Comparison of ENCODE assay signal across 8 cellular contexts in genomic region chr10:24723788-24724380, GRCh38. TPM values are rescaled to one million over a fixed set of nuclear protein-coding genes. Genes with fewer than 3 reads are reported as not detected.
DNase-seq lines count a peak whose midpoint lies in the region; ATAC-seq, FAIRE-seq and TF ChIP-seq lines count a peak whose summit lies in the region.

ARHGAP21 (minus strand) TSS chr10:24723887; CDS start chr10:24721899, 1,988 bp downstream.

- FAIRE-seq in K562 (lab: Jason Lieb, UNC), result no peak

- no peak for TF ChIP-seq RAD21 in K562 (CRISPR knock-in tag; conservative IDR thresholded peaks at IDR 0.05 in 1 of 2, IDR thresholded peaks at IDR 0.05 in 1 of 2)

- no peaks in the 10 kb centered on the region for H3K9me3 Mint-ChIP-seq in CD8-positive, alpha-beta memory T cell

- no peaks in the 10 kb centered on the region for H3K36me3 ChIP-seq in CD8-positive, alpha-beta memory T cell (ENCODE audit: insufficient read depth, low read length)
- no peaks in the 10 kb centered on the region for H3K36me3 ChIP-seq in HUES48 (ENCODE audit: control insufficient read depth, insufficient read depth, low read length)
- H3K36me3 ChIP-seq in K562 (ENCODE audit: control insufficient read depth, insufficient read depth, low read length), result peaks cover 17% of the 10 kb centered on the region

- no peaks in the 10 kb centered on the region for H3K9me3 ChIP-seq in CD8-positive, alpha-beta memory T cell (ENCODE audit: low read length)
- H3K9me3 ChIP-seq in HUES48 (ENCODE audit: control insufficient read depth, insufficient read depth, low read length) (no peaks in the 10 kb centered on the region), K562 (replicated peaks; ENCODE audit: control insufficient read depth, insufficient read depth, low read depth, low read length) (no peaks in the 10 kb centered on the region)

- peak within 1 kb of the TSS; percentile 95 for H2AFZ ChIP-seq in K562 (ENCODE audit: low read depth, low read length)

- peak within 1 kb of the TSS; percentile 68 for H3K9ac ChIP-seq in HUES48 (ENCODE audit: low read depth, low read length)
- H3K9ac ChIP-seq in K562 (ENCODE audit: insufficient read depth in 1 of 2, low read depth in 2 of 2, low read length in 2 of 2), result peak within 1 kb of the TSS; percentile 86 to 96

- H3K27ac Mint-ChIP-seq in CD8-positive, alpha-beta memory T cell, result peak within 1 kb of the TSS; percentile 81 to 97 (median 94)

- H3K79me2 ChIP-seq in K562 (ENCODE audit: control insufficient read depth, insufficient read depth, low read length), result peaks cover 42% of the 10 kb centered on the region

- peaks cover 7% of the 10 kb centered on the region; the same call in 1 of the 2 replicates for H4K20me1 ChIP-seq in K562 (replicated peaks; ENCODE audit: control insufficient read depth, insufficient read depth, low read length)

- TF ChIP-seq EP300 in K562 (IDR thresholded peaks at IDR 0.05; ENCODE audit: low read length), result no peak

- H3K36me3 Mint-ChIP-seq in CD8-positive, alpha-beta memory T cell, result peaks cover 0 to 13% (median 0%) of the 10 kb centered on the region in 3 donors

- DNase-seq in CD8-positive, alpha-beta memory T cell, result peak in 4 of 5 donors; percentile 28 to 53 (median 36)
- peak; percentile 20 for DNase-seq in T follicular helper cell (ENCODE audit: low read depth)
- peak; percentile 68 to 81 (median 75) for DNase-seq in K562 (ENCODE audit: extremely low read depth in 1 of 4, low spot score in 3 of 4)
- DNase-seq in hippocampal formation (lab: John Stamatoyannopoulos, UW), result peak; percentile 68 to 78
- peak; percentile 87 for DNase-seq in putamen (ENCODE audit: low spot score)
- no peak for DNase-seq in GM19240 (ENCODE audit: insufficient read length, low spot score)

- no peak for TF ChIP-seq POLR2A in K562 (conservative IDR thresholded peaks at IDR 0.05)

- in situ Hi-C loops in K562 (cut with MboI), result no loop called here

- peak; percentile 2 for ATAC-seq in GM19397 (IDR thresholded peaks at IDR 0.05; ENCODE audit: unreplicated experiment)
- peak; percentile 40 for ATAC-seq in K562

- peak within 1 kb of the TSS; percentile 76 for H3K27ac ChIP-seq in CD8-positive, alpha-beta memory T cell (ENCODE audit: low read depth, low read length)
- H3K27ac ChIP-seq in HUES48 (ENCODE audit: low read depth, low read length), result peak within 1 kb of the TSS; percentile 85
- H3K27ac ChIP-seq in K562 (ENCODE audit: extremely low read depth, low read depth, low read length), result peak within 1 kb of the TSS; percentile 92

- peaks cover 11% of the 10 kb centered on the region for H3K4me1 ChIP-seq in CD8-positive, alpha-beta memory T cell (ENCODE audit: insufficient read depth, low read length)
- H3K4me1 ChIP-seq in HUES48 (ENCODE audit: control insufficient read depth, insufficient read depth, low read length) (peaks cover 35% of the 10 kb centered on the region), K562 (replicated peaks in 1 of 2; ENCODE audit: control insufficient read depth in 2 of 2, insufficient read depth in 2 of 2, low read length in 2 of 2) (peaks cover 8 to 22% of the 10 kb centered on the region in 2 experiments; a peak in 4 of 5 replicates)

- under 1% methylated on average over 10 of the region's 46 CpGs for WGBS in K562 (ENCODE audit: insufficient coverage, low coverage, missing lambda C conversion rate)

- no TSS peak for BruUV-seq in K562 (replicated peaks; lab: Mats Ljungman, UMichigan)

- no peaks in the 10 kb centered on the region for H3K9me1 ChIP-seq in K562 (ENCODE audit: control insufficient read depth, insufficient read depth, low read length)

- POLR2A ChIA-PET in CD8-positive, alpha-beta memory T cell (lab: Charles Lee), result interaction anchor here (0.6 to 1.0 kb wide), 4 partner anchors 101 to 292 kb away, joined by 3 to 5 read pairs (median 3); partner anchors contain the start of genes ENKUR and THNSL1
- POLR2A ChIA-PET in K562 (lab: Yijun Ruan, JAX), result interaction anchor here (0.5 to 1.0 kb wide), 4 partner anchors 8 to 217 kb away, joined by 3 to 5 read pairs (median 3); no protein-coding TSS in a partner anchor

- CTCF ChIA-PET in CD8-positive, alpha-beta memory T cell (lab: Charles Lee), result interaction anchor here (0.9 to 2.3 kb wide), 7 partner anchors 9 to 292 kb away, joined by 3 to 11 read pairs (median 4); partner anchors contain the start of genes ENKUR, PRTFDC1 and THNSL1
- CTCF ChIA-PET in K562 (lab: Yijun Ruan, JAX; ENCODE audit: low intra/inter-chr PET ratio), result interaction anchor here (0.6 kb wide), 1 partner anchor 220 kb away, joined by 3 read pairs; no protein-coding TSS in a partner anchor

- H3K4me2 ChIP-seq in K562 (ENCODE audit: insufficient read depth, low read length), result peak within 1 kb of the TSS; percentile 93

- no peaks in the 10 kb centered on the region for H3K27me3 ChIP-seq in CD8-positive, alpha-beta memory T cell (ENCODE audit: insufficient read depth, low read length, poor library complexity, severe bottlenecking)
- peaks cover 28% of the 10 kb centered on the region for H3K27me3 ChIP-seq in HUES48 (ENCODE audit: control insufficient read depth, insufficient read depth, low read length)
- H3K27me3 ChIP-seq in K562 (ENCODE audit: control insufficient read depth in 2 of 2, insufficient read depth in 2 of 2, low read length in 2 of 2), result no peaks in the 10 kb centered on the region

- intact Hi-C loops in K562 (cut with micrococcal nuclease), result loop anchor here (5.0 to 10.0 kb wide), 2 partner anchors 198 to 291 kb away; partner anchors contain the start of genes ENKUR and THNSL1

- peak in 2 of 3 experiments; percentile 2 to 15; a peak in 2 of 6 replicates for TF ChIP-seq CTCF in K562 (IDR thresholded peaks at IDR 0.05 in 2 of 3, conservative IDR thresholded peaks at IDR 0.05 in 1 of 3; ENCODE audit: insufficient read depth in 2 of 3, low read depth in 1 of 3, low read length in 3 of 3)

- H3K27me3 Mint-ChIP-seq in CD8-positive, alpha-beta memory T cell, result no peaks in the 10 kb centered on the region

- peak within 1 kb of the TSS; percentile 98 for H3K4me3 ChIP-seq in CD8-positive, alpha-beta memory T cell (ENCODE audit: low read length)
- H3K4me3 ChIP-seq in HUES48 (ENCODE audit: low read depth, low read length) (peak within 1 kb of the TSS; percentile 75), K562 (peak within 1 kb of the TSS; percentile 81)

- H3K4me3 Mint-ChIP-seq in CD8-positive, alpha-beta memory T cell, result peak within 1 kb of the TSS; percentile 93 to 97 (median 95)

- H3K4me1 Mint-ChIP-seq in CD8-positive, alpha-beta memory T cell, result peaks cover 23 to 36% (median 29%) of the 10 kb centered on the region in 3 donors

TF ChIP-seq in K562, 482 proteins besides CTCF, POLR2A, EP300 and RAD21 (continues in another document):
- no peak for TF ChIP-seq NCOA6 (IDR thresholded peaks at IDR 0.05)
- TF ChIP-seq MTA1 (IDR thresholded peaks at IDR 0.05; ENCODE audit: borderline replicate concordance), result 0 out of 2 replicates have a peak, but pooled peaks have one; percentile 12

RNA-seq across cellular contexts. Expression of gene ARHGAP21, which starts in this region (rescaled TPM):
- 10 to 100 TPM; 30.9 to 33.7 TPM for total RNA-seq in CD8-positive, alpha-beta memory T cell
- polyA plus RNA-seq in CD8-positive, alpha-beta memory T cell, result 3.4 TPM
- total RNA-seq in K562 (2011; cell fraction: chromatin; rRNA removed; ENCODE audit: low replicate concordance), result 222 and 366 TPM in 2 replicates
- 80.7 and 94.1 TPM in 2 replicates for total RNA-seq in K562 (2011; cell fraction: nucleolus; rRNA removed)
- total RNA-seq in K562 (2011; cell fraction: nucleoplasm; rRNA removed), result 125 and 182 TPM in 2 replicates
- total RNA-seq in K562 (2014; rRNA removed) (38.7 and 43.1 TPM in 2 replicates), K562 (2014; rRNA removed; fragmentation: Illumina TruSeq; extraction: Trizol) (61.8 and 84.8 TPM in 2 replicates), K562 (2015; rRNA removed; fragmentation: Illumina TruSeq; extraction: Trizol) (72.2 and 75.0 TPM in 2 replicates), K562 (2021) (57.7 and 60.8 TPM in 2 replicates)
- polyA plus RNA-seq in K562 (2011; rRNA removed) (86.1 and 145 TPM in 2 replicates), K562 (2014; fragmentation: Illumina TruSeq; extraction: Trizol) (65.7 and 72.2 TPM in 2 replicates), K562 (2014; fragmentation: Nextera tagmentation; extraction: Ambion mirVana) (10 to 100 TPM; 13.6 to 15.5 TPM), K562 (2014; rRNA removed) (40.3 and 43.6 TPM in 2 replicates)
- 35.6 and 41.6 TPM in 2 replicates for polyA plus RNA-seq in K562 (2011; cell fraction: cytosol; rRNA removed)
- 214 and 250 TPM in 2 replicates for polyA plus RNA-seq in K562 (2011; cell fraction: nucleus; rRNA removed)
- polyA plus RNA-seq in K562 (2012), result 32.3 and 36.3 TPM in 2 replicates
- polyA minus RNA-seq in K562 (2011; rRNA and poly(A)+ RNA removed), result 150 and 239 TPM in 2 replicates
- 36.3 and 108 TPM in 2 replicates for polyA minus RNA-seq in K562 (2011; cell fraction: cytosol; rRNA and poly(A)+ RNA removed)
- polyA minus RNA-seq in K562 (2011; cell fraction: nucleus; rRNA and poly(A)+ RNA removed), result 146 and 167 TPM in 2 replicates
